10 cellular contexts compared by ENCODE assay signal in the genomic region with DNA sequence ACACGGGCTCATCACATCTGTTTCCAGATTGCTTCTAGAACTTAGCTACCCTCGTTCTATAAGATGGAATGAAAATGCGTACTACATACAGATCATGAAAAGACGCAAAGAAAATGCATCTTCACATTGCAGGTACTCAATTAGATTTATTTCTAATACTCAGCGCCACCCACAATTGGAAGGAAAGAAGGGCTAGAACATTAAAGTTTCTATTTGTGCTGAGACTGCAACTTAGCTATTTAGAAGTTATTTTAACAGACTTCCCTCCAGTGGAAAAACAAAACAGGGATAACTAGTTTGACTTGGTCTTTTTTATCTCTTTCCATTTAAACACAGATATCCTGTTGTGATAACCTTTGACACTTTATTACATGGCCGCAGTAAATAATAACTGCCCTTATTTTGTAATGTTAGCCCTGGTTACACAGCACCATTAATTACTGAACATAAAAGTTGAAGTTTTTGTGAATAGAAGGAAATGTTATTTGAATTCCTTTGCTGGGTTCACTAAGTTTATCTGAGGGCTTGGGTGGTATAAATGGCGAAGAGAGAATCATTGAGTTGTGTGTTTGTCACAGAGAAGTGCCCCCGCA.
"Had no signal": no experiment of that assay in that cellular context is flagged by ENCODE, and none has a peak within 500 bp of the region (broad histone marks: within the 10 kb centered on the region; RNA-seq: fewer than 3 reads in every experiment).

No MANE protein-coding gene starts in this region.

- FAIRE-seq: bronchial epithelial cell had no signal

- H3K4me3 ChIP-seq: psoas muscle had no signal

- ATAC-seq: left ventricle myocardium superior; psoas muscle; sciatic nerve; stimulated activated naive CD8-positive, alpha-beta T cell treated with anti-CD3 and anti-CD28 coated beads, Interleukin-15, amount 100 ng/mL, for 72 hours had no signal

- DNase-seq: activated CD4-positive, CD25-positive, alpha-beta regulatory T cell treated with anti-CD3 and anti-CD28 coated beads, Interleukin-2, amount 50 U/mL, for 72 hours; aorta; endodermal cell; hippocampal formation; left ventricle myocardium superior; psoas muscle; stimulated activated CD4-positive, alpha-beta T cell treated with anti-CD3 and anti-CD28 coated beads, Interleukin-1b, Interleukin-23, amount 100 ng/mL, for 48 hours; stimulated activated naive CD8-positive, alpha-beta T cell treated with anti-CD3 and anti-CD28 coated beads, Interleukin-15, amount 100 ng/mL, for 72 hours had no signal

- H3K27ac ChIP-seq: psoas muscle had no signal

- H3K9me3 ChIP-seq: psoas muscle had no signal
